ENCODE assay signal across 14 cellular contexts in genomic region chr11:7965386-7965785, GRCh38. TPM values are rescaled to one million over a fixed set of nuclear protein-coding genes. Genes with fewer than 3 reads are reported as not detected.
A peak's percentile ranks its signal among the peaks of the same experiment; 100 is the strongest.
DNase-seq lines count a peak whose midpoint lies in the region; ATAC-seq and TF ChIP-seq lines count a peak whose summit lies in the region.
"Had no signal": no experiment of that assay in that cellular context is flagged by ENCODE, and none has a peak within 500 bp of the region (broad histone marks: within the 10 kb centered on the region; RNA-seq: fewer than 3 reads in every experiment).

Gene NLRP10 (minus strand): TSS chr11:7965447. CDS start chr11:7963495, 1,952 bp downstream.

- no peaks in the 10 kb centered on the region for H3K4me1 ChIP-seq in HEK293 (ENCODE audit: control insufficient read depth, insufficient read depth, low read length)
- H3K4me1 ChIP-seq: A549, tibial nerve had no signal

- no peak for ATAC-seq in GM19324 (IDR thresholded peaks at IDR 0.05; ENCODE audit: low FRiP score, unreplicated experiment)
- ATAC-seq in activated CD8-positive, alpha-beta T cell treated with anti-CD3 and anti-CD28 coated beads, Interleukin-2, amount 10 ng/mL, durations not matched to agents 7 days and 5 days, result no peak
- ATAC-seq: A549 had no signal

- H3K27me3 Mint-ChIP-seq in activated CD8-positive, alpha-beta T cell treated with anti-CD3 and anti-CD28 coated beads, Interleukin-2, amount 10 ng/mL, durations not matched to agents 7 days and 5 days (ENCODE audit: low read depth), result peaks cover 8% of the 10 kb centered on the region

- H3K36me3 ChIP-seq in HEK293 (ENCODE audit: control insufficient read depth in 2 of 2, insufficient read depth in 1 of 2, low read length in 2 of 2), result no peaks in the 10 kb centered on the region
- H3K36me3 ChIP-seq: tibial nerve had no signal

- no peak within 1 kb of the TSS for H3K27ac ChIP-seq in HEK293 (ENCODE audit: extremely low read depth, low read depth, low read length)
- H3K27ac ChIP-seq: A549, tibial nerve had no signal

- H3K9me3 Mint-ChIP-seq in activated CD8-positive, alpha-beta T cell treated with anti-CD3 and anti-CD28 coated beads, Interleukin-2, amount 10 ng/mL, durations not matched to agents 7 days and 5 days (ENCODE audit: insufficient read depth), result no peaks in the 10 kb centered on the region
- H3K9me3 Mint-ChIP-seq: activated CD4-positive, alpha-beta T cell treated with anti-CD3 and anti-CD28 coated beads, Interleukin-2, amount 10 ng/mL, durations not matched to agents 7 days and 5 days had no signal

- H3K27ac Mint-ChIP-seq in activated CD8-positive, alpha-beta T cell treated with anti-CD3 and anti-CD28 coated beads, Interleukin-2, amount 10 ng/mL, durations not matched to agents 7 days and 5 days, result no peak within 1 kb of the TSS
- H3K27ac Mint-ChIP-seq: activated CD4-positive, alpha-beta T cell treated with anti-CD3 and anti-CD28 coated beads, Interleukin-2, amount 10 ng/mL, durations not matched to agents 7 days and 5 days had no signal

- CTCF ChIA-PET in AG04449 (lab: Yijun Ruan, JAX), result interaction anchor here (0.9 to 3.4 kb wide), 5 partner anchors 11 to 63 kb away, joined by 3 to 22 read pairs (median 18); partner anchors contain the start of gene EIF3F
- CTCF ChIA-PET in HEK293 (lab: Yijun Ruan, JAX), result interaction anchor here (0.6 kb wide), 1 partner anchor 201 kb away, joined by 3 read pairs; no protein-coding TSS in a partner anchor
- CTCF ChIA-PET in activated CD8-positive, alpha-beta T cell treated with anti-CD3 and anti-CD28 coated beads, Interleukin-2, amount 10 ng/mL, durations not matched to agents 7 days and 5 days (lab: Charles Lee), result no interaction called here

- POLR2A ChIA-PET in AG04449 (lab: Yijun Ruan, JAX), result interaction anchor here (1.1 to 2.2 kb wide), 3 partner anchors 9 to 60 kb away, joined by 3 to 17 read pairs (median 9); no protein-coding TSS in a partner anchor
- POLR2A ChIA-PET in HEK293 (lab: Yijun Ruan, JAX), result no interaction called here
- POLR2A ChIA-PET in activated CD8-positive, alpha-beta T cell treated with anti-CD3 and anti-CD28 coated beads, Interleukin-2, amount 10 ng/mL, durations not matched to agents 7 days and 5 days (lab: Charles Lee), result no interaction called here

- no peaks in the 10 kb centered on the region for H3K9me3 ChIP-seq in HEK293 (ENCODE audit: control insufficient read depth, insufficient read depth, low read depth, low read length)
- H3K9me3 ChIP-seq: A549 had no signal

- DNase-seq in AG04449 (ENCODE audit: low read depth, low spot score), result peak; percentile 77
- peak; percentile 35 for DNase-seq in amniotic epithelial cell (ENCODE audit: low read depth)
- peak; percentile 55 for DNase-seq in iris pigment epithelial cell (ENCODE audit: low read depth)
- DNase-seq in D341Med (ENCODE audit: low spot score), result no peak
- no peak for DNase-seq in mesenteric fat pad (ENCODE audit: low spot score)
- no peak for DNase-seq in activated CD8-positive, alpha-beta T cell treated with anti-CD3 and anti-CD28 coated beads, Interleukin-2, amount 10 ng/mL, durations not matched to agents 7 days and 5 days
- DNase-seq: activated CD4-positive, alpha-beta T cell treated with anti-CD3 and anti-CD28 coated beads, Interleukin-2, amount 10 ng/mL, durations not matched to agents 7 days and 5 days; DND-41; NCI-H187 treated with DMSO at 0.1 percent for 48 hours had no signal

- H3K36me3 Mint-ChIP-seq in activated CD8-positive, alpha-beta T cell treated with anti-CD3 and anti-CD28 coated beads, Interleukin-2, amount 10 ng/mL, durations not matched to agents 7 days and 5 days (ENCODE audit: low read depth), result no peaks in the 10 kb centered on the region

- H3K4me3 ChIP-seq in AG04449 (ENCODE audit: low read depth, low read length) (peak within 1 kb of the TSS; percentile 25), HEK293 (ENCODE audit: low read depth, low read length) (no peak within 1 kb of the TSS)
- H3K4me3 ChIP-seq: A549, tibial nerve had no signal

- H3K4me3 Mint-ChIP-seq in activated CD8-positive, alpha-beta T cell treated with anti-CD3 and anti-CD28 coated beads, Interleukin-2, amount 10 ng/mL, durations not matched to agents 7 days and 5 days, result no peak within 1 kb of the TSS
- H3K4me3 Mint-ChIP-seq: activated CD4-positive, alpha-beta T cell treated with anti-CD3 and anti-CD28 coated beads, Interleukin-2, amount 10 ng/mL, durations not matched to agents 7 days and 5 days had no signal

- no peaks in the 10 kb centered on the region for H3K4me1 Mint-ChIP-seq in activated CD8-positive, alpha-beta T cell treated with anti-CD3 and anti-CD28 coated beads, Interleukin-2, amount 10 ng/mL, durations not matched to agents 7 days and 5 days (ENCODE audit: low read depth)
- H3K4me1 Mint-ChIP-seq: activated CD4-positive, alpha-beta T cell treated with anti-CD3 and anti-CD28 coated beads, Interleukin-2, amount 10 ng/mL, durations not matched to agents 7 days and 5 days had no signal

- TF ChIP-seq CTCF in AG04449 (IDR thresholded peaks at IDR 0.05; ENCODE audit: insufficient read depth, low read length, missing control alignments) (no peak), HEK293 (tag by site-specific recombination; IDR thresholded peaks at IDR 0.05) (no peak)

TF ChIP-seq in HEK293, 187 proteins besides CTCF, POLR2A, EP300 and RAD21:
- no peak for TF ChIP-seq PBX3 (CRISPR knock-in tag; IDR thresholded peaks at IDR 0.05)
- TF ChIP-seq EGR2 (tag by site-specific recombination; IDR thresholded peaks at IDR 0.05; ENCODE audit: low read depth), result 0 out of 2 replicates have a peak, but pooled peaks have one; percentile 29
- TF ChIP-seq ZNF837 (tag by site-specific recombination; IDR thresholded peaks at IDR 0.05), result no peak

RNA-seq across cellular contexts. Expression of gene NLRP10, which starts in this region (rescaled TPM):
- total RNA-seq in mesenteric fat pad, result not detected
- total RNA-seq in activated CD8-positive, alpha-beta T cell treated with anti-CD3 and anti-CD28 coated beads, Interleukin-2, amount 10 ng/mL, durations not matched to agents 7 days and 5 days, result not detected
- total RNA-seq: activated CD4-positive, alpha-beta T cell treated with anti-CD3 and anti-CD28 coated beads, Interleukin-2, amount 10 ng/mL, durations not matched to agents 7 days and 5 days; omental fat pad had no signal

Comparison
In these comparisons a context has a peak if more than half of its experiments do, and no peak if none do; other contexts are left out.
1. DNase-seq: peak in AG04449 (single experiment), amniotic epithelial cell (single experiment) and iris pigment epithelial cell (single experiment); none in D341Med (single experiment), mesenteric fat pad (single experiment) and activated CD8-positive, alpha-beta T cell treated with anti-CD3 and anti-CD28 coated beads, Interleukin-2, amount 10 ng/mL, durations not matched to agents 7 days and 5 days (single experiment).